In genomic region chr16:79089735-79090284, GRCh38 we compare ENCODE assay signal across 8 cellular contexts.
DNase-seq lines count a peak whose midpoint lies in the region; ATAC-seq and TF ChIP-seq lines count a peak whose summit lies in the region.

No MANE protein-coding gene starts in this region.

- H3K27me3 Mint-ChIP-seq in type B pancreatic cell = peaks cover 4% of the 10 kb centered on the region

- no peaks in the 10 kb centered on the region for H3K4me1 Mint-ChIP-seq in type B pancreatic cell (ENCODE audit: unreplicated experiment)

- DNase-seq in activated CD4-positive, CD25-positive, alpha-beta regulatory T cell treated with anti-CD3 and anti-CD28 coated beads, Interleukin-2, amount 50 U/mL, for 72 hours = no peak
- DNase-seq in activated CD4-positive, alpha-beta T cell treated with anti-CD3 and anti-CD28 coated beads for 4 hours = peak; percentile 20 to 54
- DNase-seq in left lung (peak in 1 of 2 donors; percentile 49), testis (peak; percentile 36), type B pancreatic cell (ENCODE audit: extremely low spot score, unreplicated experiment) (no peak)

- H3K27ac Mint-ChIP-seq in type B pancreatic cell = no peak overlapping the region

- intact Hi-C loops in left lung (cut with DNase I) (no loop called here), testis (cut with DNase I; ENCODE audit: low total_unique reads) (no loop called here)

- H3K4me1 ChIP-seq in left lung (peaks cover 0 to 40% of the 10 kb centered on the region in 2 donors), testis (no peaks in the 10 kb centered on the region)

- no peaks in the 10 kb centered on the region for H3K27me3 ChIP-seq in left lung
- H3K27me3 ChIP-seq in testis = no peaks in the 10 kb centered on the region

- ATAC-seq in activated CD4-positive, CD25-positive, alpha-beta regulatory T cell treated with anti-CD3 and anti-CD28 coated beads, Interleukin-2, amount 50 U/mL, for 24 hours = peak; percentile 75 to 79
- ATAC-seq in left lung (peak; percentile 66), HG03457 (IDR thresholded peaks at IDR 0.05; ENCODE audit: unreplicated experiment) (no peak), HG03520 (IDR thresholded peaks at IDR 0.05; ENCODE audit: unreplicated experiment) (no peak)

- peaks cover 4% of the 10 kb centered on the region for H3K9me3 Mint-ChIP-seq in type B pancreatic cell

- no peak for TF ChIP-seq CTCF in left lung (IDR thresholded peaks at IDR 0.05)
- TF ChIP-seq CTCF in testis (IDR thresholded peaks at IDR 0.05) = no peak
- no peak for TF ChIP-seq CTCF in type B pancreatic cell (conservative IDR thresholded peaks at IDR 0.05)

- H3K4me3 ChIP-seq in left lung (peak overlapping the region in 1 of 2 donors; percentile 9), testis (no peak overlapping the region)

- 45 to 46% methylated on average over 9 to 10 of the region's 10 CpGs for WGBS in testis, 2 donors

- H3K36me3 ChIP-seq in left lung (no peaks in the 10 kb centered on the region), testis (ENCODE audit: low read depth, missing control alignments) (no peaks in the 10 kb centered on the region)

- H3K4me3 Mint-ChIP-seq in type B pancreatic cell = no peak overlapping the region

- H3K27ac ChIP-seq in left lung (no peak overlapping the region), testis (no peak overlapping the region)

- no peaks in the 10 kb centered on the region for H3K9me3 ChIP-seq in left lung
- no peaks in the 10 kb centered on the region for H3K9me3 ChIP-seq in testis

- H3K36me3 Mint-ChIP-seq in type B pancreatic cell = no peaks in the 10 kb centered on the region

- TF ChIP-seq POLR2A in testis (IDR thresholded peaks at IDR 0.05) = no peak

Comparison
In these comparisons a context has a peak if more than half of its experiments do, and no peak if none do; other contexts are left out.
1. ATAC-seq: peak in activated CD4-positive, CD25-positive, alpha-beta regulatory T cell treated with anti-CD3 and anti-CD28 coated beads, Interleukin-2, amount 50 U/mL, for 24 hours (2 of 2) and left lung (single experiment); none in HG03457 (single experiment) and HG03520 (single experiment).
2. DNase-seq: peak in activated CD4-positive, alpha-beta T cell treated with anti-CD3 and anti-CD28 coated beads for 4 hours (2 of 2) and testis (single experiment); none in activated CD4-positive, CD25-positive, alpha-beta regulatory T cell treated with anti-CD3 and anti-CD28 coated beads, Interleukin-2, amount 50 U/mL, for 72 hours (single experiment) and type B pancreatic cell (single experiment).